Comparison of ENCODE assay signal across 17 cellular contexts in the genomic region with DNA sequence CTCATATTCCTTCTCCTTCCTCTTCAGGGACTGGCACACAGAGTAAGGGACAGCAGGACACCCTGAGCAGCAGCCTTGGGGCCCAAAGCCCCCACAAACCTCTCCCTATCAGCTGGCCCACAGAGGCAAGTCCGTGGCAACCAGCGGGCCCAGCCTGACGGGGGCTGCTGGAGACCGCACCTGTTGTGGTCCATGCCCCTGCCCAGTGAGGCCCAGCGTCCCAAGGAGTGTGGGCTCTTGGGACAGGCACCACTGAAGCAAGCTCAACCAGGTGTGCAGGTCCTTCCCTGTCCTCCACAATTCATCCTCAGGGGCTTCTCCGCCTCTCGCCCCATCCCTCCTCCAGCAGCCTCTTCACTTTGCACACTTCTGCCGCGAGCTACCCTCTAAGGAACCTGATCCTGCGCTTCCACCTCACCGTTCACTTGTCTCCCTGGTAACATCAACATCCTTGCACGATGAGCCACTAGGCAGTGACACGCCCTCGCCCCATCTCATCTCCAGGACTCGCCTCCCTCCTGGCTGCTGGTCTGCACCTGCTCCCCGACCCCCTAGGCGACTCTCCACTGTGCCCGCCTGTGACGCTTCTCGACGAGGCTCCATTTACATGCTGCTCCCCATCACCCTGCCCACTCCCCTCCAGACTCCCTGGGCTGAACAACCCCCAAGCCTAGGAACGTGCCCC. TPM values are rescaled to one million over a fixed set of nuclear protein-coding genes. Genes with fewer than 3 reads are reported as not detected.
A peak's percentile ranks its signal among the peaks of the same experiment; 100 is the strongest.
DNase-seq lines count a peak whose midpoint lies in the region; ATAC-seq and TF ChIP-seq lines count a peak whose summit lies in the region.
"Had no signal": no experiment of that assay in that cellular context is flagged by ENCODE, and none has a peak within 500 bp of the region (broad histone marks: within the 10 kb centered on the region; RNA-seq: fewer than 3 reads in every experiment).

No MANE protein-coding gene starts in this region.

- H3K4me1 Mint-ChIP-seq in activated T-cell treated with anti-CD3 and anti-CD28 coated beads, Interleukin-2, amount 50 U/mL, for 24 hours (ENCODE audit: low read depth), result peaks cover 34% of the 10 kb centered on the region
- H3K4me1 Mint-ChIP-seq in activated T-cell treated with anti-CD3 and anti-CD28 coated beads, Interleukin-2, amount 50 U/mL, for 4 hours (ENCODE audit: low read depth), result peaks cover 31% of the 10 kb centered on the region
- H3K4me1 Mint-ChIP-seq in stimulated activated memory B cell treated with anti-CD40 and anti-IgM and Interleukin-4, amounts not matched to agents 10 μg/mL and 1 μg/mL and 100 μg/mL, for 72 hours, result peaks cover 46% of the 10 kb centered on the region

- peaks cover 52% of the 10 kb centered on the region for H3K36me3 Mint-ChIP-seq in activated T-cell treated with anti-CD3 and anti-CD28 coated beads, Interleukin-2, amount 50 U/mL, for 24 hours (ENCODE audit: low read depth)
- peaks cover 12% of the 10 kb centered on the region for H3K36me3 Mint-ChIP-seq in activated T-cell treated with anti-CD3 and anti-CD28 coated beads, Interleukin-2, amount 50 U/mL, for 4 hours (ENCODE audit: insufficient read depth)
- peaks cover 21% of the 10 kb centered on the region for H3K36me3 Mint-ChIP-seq in stimulated activated memory B cell treated with anti-CD40 and anti-IgM and Interleukin-4, amounts not matched to agents 10 μg/mL and 1 μg/mL and 100 μg/mL, for 72 hours

- 66 to 72% methylated on average over 8 to 13 of the region's 22 CpGs for WGBS in gastroesophageal sphincter (ENCODE audit: low coverage in 1 of 2), 2 donors

- TF ChIP-seq EP300 in gastroesophageal sphincter (IDR thresholded peaks at IDR 0.05), result no peak

- no peak for TF ChIP-seq CTCF in gastroesophageal sphincter (IDR thresholded peaks at IDR 0.05)

- H3K9me3 ChIP-seq in gastroesophageal sphincter, result no peaks in the 10 kb centered on the region
- H3K9me3 ChIP-seq: ovary had no signal

- no peaks in the 10 kb centered on the region for H3K27me3 ChIP-seq in gastroesophageal sphincter
- H3K27me3 ChIP-seq: ovary had no signal

- TF ChIP-seq POLR2A in gastroesophageal sphincter (IDR thresholded peaks at IDR 0.05), result no peak

- ATAC-seq in activated T-cell treated with anti-CD3 and anti-CD28 coated beads, Interleukin-2, amount 50 U/mL, for 4 hours, result no peak
- ATAC-seq in gastroesophageal sphincter (no peak), GM18519 (IDR thresholded peaks at IDR 0.05; ENCODE audit: low FRiP score, unreplicated experiment) (no peak)
- no peak for ATAC-seq in stimulated activated memory B cell treated with anti-CD40 and anti-IgM and Interleukin-4, amounts not matched to agents 10 μg/mL and 1 μg/mL and 100 μg/mL, for 72 hours
- ATAC-seq: activated CD4-positive, alpha-beta T cell treated with anti-CD3 and anti-CD28 coated beads for 36 hours; K562 had no signal

- no peaks in the 10 kb centered on the region for H3K9me3 Mint-ChIP-seq in activated T-cell treated with anti-CD3 and anti-CD28 coated beads, Interleukin-2, amount 50 U/mL, for 24 hours
- no peaks in the 10 kb centered on the region for H3K9me3 Mint-ChIP-seq in activated T-cell treated with anti-CD3 and anti-CD28 coated beads, Interleukin-2, amount 50 U/mL, for 4 hours
- no peaks in the 10 kb centered on the region for H3K9me3 Mint-ChIP-seq in stimulated activated memory B cell treated with anti-CD40 and anti-IgM and Interleukin-4, amounts not matched to agents 10 μg/mL and 1 μg/mL and 100 μg/mL, for 72 hours
- H3K9me3 Mint-ChIP-seq: T-helper 1 cell treated with Interleukin-12 subunit alpha and Interleukin-12 subunit beta and Interleukin-4 antibody, amounts not matched to agents 30 μg/mL and 1 μg/mL, for 36 hours had no signal

- peak overlapping the region in 3 of 4 donors; percentile 9 to 100 (median 100) for H3K27ac ChIP-seq in gastroesophageal sphincter
- H3K27ac ChIP-seq: ovary had no signal

- H3K27me3 Mint-ChIP-seq in activated T-cell treated with anti-CD3 and anti-CD28 coated beads, Interleukin-2, amount 50 U/mL, for 24 hours, result no peaks in the 10 kb centered on the region
- no peaks in the 10 kb centered on the region for H3K27me3 Mint-ChIP-seq in activated T-cell treated with anti-CD3 and anti-CD28 coated beads, Interleukin-2, amount 50 U/mL, for 4 hours (ENCODE audit: low read depth)
- H3K27me3 Mint-ChIP-seq in stimulated activated memory B cell treated with anti-CD40 and anti-IgM and Interleukin-4, amounts not matched to agents 10 μg/mL and 1 μg/mL and 100 μg/mL, for 72 hours, result no peaks in the 10 kb centered on the region
- H3K27me3 Mint-ChIP-seq: activated CD4-positive, alpha-beta T cell treated with anti-CD3 and anti-CD28 coated beads for 36 hours had no signal

- H3K4me3 ChIP-seq in gastroesophageal sphincter, result no peak overlapping the region
- H3K4me3 ChIP-seq: K562, ovary, skin epidermis had no signal

- no peak overlapping the region for H3K4me3 Mint-ChIP-seq in activated T-cell treated with anti-CD3 and anti-CD28 coated beads, Interleukin-2, amount 50 U/mL, for 24 hours
- no peak overlapping the region for H3K4me3 Mint-ChIP-seq in activated T-cell treated with anti-CD3 and anti-CD28 coated beads, Interleukin-2, amount 50 U/mL, for 4 hours
- H3K4me3 Mint-ChIP-seq in stimulated activated memory B cell treated with anti-CD40 and anti-IgM and Interleukin-4, amounts not matched to agents 10 μg/mL and 1 μg/mL and 100 μg/mL, for 72 hours, result no peak overlapping the region
- H3K4me3 Mint-ChIP-seq: activated CD4-positive, alpha-beta T cell treated with anti-CD3 and anti-CD28 coated beads for 36 hours had no signal

- DNase-seq in activated T-cell treated with anti-CD3 and anti-CD28 coated beads, Interleukin-2, amount 50 U/mL, for 24 hours, result no peak
- no peak for DNase-seq in activated T-cell treated with anti-CD3 and anti-CD28 coated beads, Interleukin-2, amount 50 U/mL, for 4 hours
- DNase-seq in NCI-H2227 treated with DMSO at 0.1 percent for 48 hours (lab: John Stamatoyannopoulos, UW), result peak; percentile 37
- DNase-seq in activated T-cell treated with anti-CD3 and anti-CD28 coated beads, Interleukin-2, amount 50 U/mL, for 48 hours, result no peak
- no peak for DNase-seq in globus pallidus (ENCODE audit: low spot score)
- DNase-seq: activated CD4-positive, alpha-beta T cell treated with anti-CD3 and anti-CD28 coated beads for 36 hours; activated T-cell treated with anti-CD3 and anti-CD28 coated beads, Interleukin-2, amount 50 U/mL, for 1 hour; cortex of kidney; mammary epithelial cell; NCI-H1105 treated with DMSO at 0.1 percent for 48 hours had no signal

- peaks cover 0 to 76% (median 29%) of the 10 kb centered on the region in 3 donors for H3K4me1 ChIP-seq in gastroesophageal sphincter

- H3K36me3 ChIP-seq in gastroesophageal sphincter, result peaks cover 0 to 46% of the 10 kb centered on the region in 2 donors
- H3K36me3 ChIP-seq: ovary had no signal

- H3K27ac Mint-ChIP-seq in activated T-cell treated with anti-CD3 and anti-CD28 coated beads, Interleukin-2, amount 50 U/mL, for 24 hours, result peak overlapping the region; percentile 15
- peak overlapping the region; percentile 40 for H3K27ac Mint-ChIP-seq in stimulated activated memory B cell treated with anti-CD40 and anti-IgM and Interleukin-4, amounts not matched to agents 10 μg/mL and 1 μg/mL and 100 μg/mL, for 72 hours

RNA-seq across cellular contexts. Expression of a gene that starts 12.7 kb away (rescaled TPM):
- total RNA-seq in activated T-cell treated with anti-CD3 and anti-CD28 coated beads, Interleukin-2, amount 50 U/mL, for 4 hours, result 10 to 100 TPM; 27.8 to 30.7 (median 29.5) TPM
- total RNA-seq in gastroesophageal sphincter, result 10 to 100 TPM; 11.8 to 12.7 (median 12.3) TPM

RNA-seq across cellular contexts. Expression of a gene that starts 50.9 kb away (rescaled TPM):
- total RNA-seq in activated T-cell treated with anti-CD3 and anti-CD28 coated beads, Interleukin-2, amount 50 U/mL, for 4 hours, result 10 to 100 TPM; 40.1 to 41.3 (median 40.6) TPM
- 10 to 100 TPM; 32.9 to 58.6 (median 47.4) TPM for total RNA-seq in gastroesophageal sphincter

RNA-seq across cellular contexts. Expression of a gene that starts 51.9 kb away (rescaled TPM):
- 100 to 1,000 TPM; 143 to 159 (median 156) TPM for total RNA-seq in activated T-cell treated with anti-CD3 and anti-CD28 coated beads, Interleukin-2, amount 50 U/mL, for 4 hours
- total RNA-seq in gastroesophageal sphincter, result 10 to 100 TPM; 25.0 to 58.3 (median 46.5) TPM
